Comparison of ENCODE assay signal across 15 cellular contexts in genomic region chr3:138344754-138345153, GRCh38. TPM values are rescaled to one million over a fixed set of nuclear protein-coding genes. Genes with fewer than 3 reads are reported as not detected.
DNase-seq lines count a peak whose midpoint lies in the region; ATAC-seq, FAIRE-seq and TF ChIP-seq lines count a peak whose summit lies in the region.
"Had no signal": no experiment of that assay in that cellular context is flagged by ENCODE, and none has a peak within 500 bp of the region (broad histone marks: within the 10 kb centered on the region; RNA-seq: fewer than 3 reads in every experiment).

No MANE protein-coding gene starts in this region.

- H3K9me3 ChIP-seq in H1 (ENCODE audit: insufficient read depth in 2 of 2, low read depth in 1 of 2, low read length in 1 of 2) (no peaks in the 10 kb centered on the region), thyroid gland (no peaks in the 10 kb centered on the region)
- H3K9me3 ChIP-seq: HAP-1 had no signal

- no peak overlapping the region for H2BK20ac ChIP-seq in H1 (ENCODE audit: low read length)

- 83% methylated on average over 1 of the region's 1 CpG; no CpG with 5 or more reads in 1 of the 2 experiments for WGBS in H1 (ENCODE audit: extremely low coverage in 1 of 2, insufficient coverage in 1 of 2, insufficient read length in 1 of 2, insufficient replicate concordance in 2 of 2, low coverage in 1 of 2, low lambda C conversion rate in 2 of 2, missing lambda C conversion rate in 1 of 2), 2 experiments
- 17% methylated on average over 1 of the region's 1 CpG; no CpG with 5 or more reads in 1 of the 2 donors for WGBS in thyroid gland, 2 donors

- DNase-seq in NCI-H2196 treated with DMSO at 0.1 percent for 48 hours (lab: John Stamatoyannopoulos, UW; ENCODE audit: unreplicated experiment) = peak; percentile 28
- no peak for DNase-seq in H1 (ENCODE audit: low read depth in 1 of 2, low spot score in 2 of 2)
- peak; percentile 73 for DNase-seq in mesenteric fat pad (ENCODE audit: low spot score)
- DNase-seq in thyroid gland = peak; percentile 74 to 76
- no peak for DNase-seq in EL
- DNase-seq in stimulated activated naive CD4-positive, alpha-beta T cell treated with Interleukin-2 at 50 U/mL for 16 hours (lab: John Stamatoyannopoulos, UW) = no peak
- DNase-seq: ACHN; CD4-positive, CD25-positive, alpha-beta regulatory T cell; DMS53; GOT3 had no signal

- H3K14ac ChIP-seq in H1 (ENCODE audit: insufficient read length) = no peak overlapping the region

- FAIRE-seq in H1 (lab: Jason Lieb, UNC) = no peak

- TF ChIP-seq CTCF in H1 (IDR thresholded peaks at IDR 0.05; ENCODE audit: control extremely low read depth in 1 of 3, insufficient read depth in 1 of 3, low read depth in 1 of 3, low read length in 3 of 3) (no peak), thyroid gland (IDR thresholded peaks at IDR 0.05) (no peak)

- no peak overlapping the region for H2AFZ ChIP-seq in H1 (ENCODE audit: low read length)

- no peaks in the 10 kb centered on the region for H3K79me2 ChIP-seq in H1 (ENCODE audit: control insufficient read depth in 1 of 2, insufficient read depth in 2 of 2, low read length in 2 of 2)

- peaks cover 2% of the 10 kb centered on the region; the same call in 1 of the 2 replicates for H3K23me2 ChIP-seq in H1 (ENCODE audit: low read depth, low read length)

- H4K5ac ChIP-seq in H1 (ENCODE audit: insufficient read length, low read depth, low read length) = no peak overlapping the region

- peak overlapping the region; percentile 52; the same call in 1 of the 2 replicates for H2BK5ac ChIP-seq in H1 (ENCODE audit: low read depth, low read length)

- H3K23ac ChIP-seq in H1 (ENCODE audit: insufficient read length) = no peak overlapping the region

- H3K36me3 ChIP-seq in H1 (ENCODE audit: control insufficient read depth in 2 of 4, insufficient read depth in 4 of 4, low read length in 3 of 4) = no peaks in the 10 kb centered on the region
- no peaks in the 10 kb centered on the region for H3K36me3 ChIP-seq in thyroid gland
- H3K36me3 ChIP-seq: BLaER1 treated with 17β-estradiol and CSF1 and Interleukin-3, amounts not matched to agents 10 nM and 100 nM; HAP-1 had no signal

- peaks cover 0 to 6% (median 4%) of the 10 kb centered on the region in 4 experiments; a peak in 3 of 7 replicates for H3K4me1 ChIP-seq in H1 (replicated peaks in 1 of 4; ENCODE audit: control insufficient read depth in 3 of 4, insufficient read depth in 4 of 4, low read length in 3 of 4)
- H3K4me1 ChIP-seq in thyroid gland = peaks cover 3 to 12% of the 10 kb centered on the region in 2 donors

- TF ChIP-seq EP300 in H1 (IDR thresholded peaks at IDR 0.05; ENCODE audit: borderline replicate concordance in 1 of 2, low read depth in 2 of 2, low read length in 2 of 2) = no peak

- no peak for TF ChIP-seq POLR2A in H1 (IDR thresholded peaks at IDR 0.05; ENCODE audit: control extremely low read depth in 1 of 2, low read depth in 2 of 2, low read length in 2 of 2)
- TF ChIP-seq POLR2A in thyroid gland (IDR thresholded peaks at IDR 0.05) = no peak

- CTCF ChIA-PET in H1 (lab: Charles Lee; ENCODE audit: partially characterized antibody) = interaction anchor here (0.6 to 8.5 kb wide), 8 partner anchors 8 to 1791 kb away, joined by 3 to 66 read pairs (median 4); no protein-coding TSS in a partner anchor

- no peaks in the 10 kb centered on the region for H4K20me1 ChIP-seq in H1 (replicated peaks in 1 of 2; ENCODE audit: control insufficient read depth in 1 of 2, insufficient read depth in 2 of 2, low read length in 2 of 2)
- H4K20me1 ChIP-seq: BLaER1 treated with 17β-estradiol and CSF1 and Interleukin-3, amounts not matched to agents 10 nM and 100 nM had no signal

- no peaks in the 10 kb centered on the region for H3K79me1 ChIP-seq in H1 (ENCODE audit: low read depth, low read length)

- H2BK15ac ChIP-seq in H1 (ENCODE audit: low read length) = no peak overlapping the region

- H3K18ac ChIP-seq in H1 (ENCODE audit: extremely low read depth, low read length) = no peak overlapping the region

- no peak overlapping the region for H4K8ac ChIP-seq in H1 (ENCODE audit: extremely low read depth, insufficient read depth, low read length)

- H3K4me3 ChIP-seq in H1 (ENCODE audit: extremely low read depth in 1 of 4, insufficient read depth in 2 of 4, low read depth in 3 of 4, low read length in 4 of 4) = no peak overlapping the region
- no peak overlapping the region for H3K4me3 ChIP-seq in thyroid gland (replicated peaks in 1 of 3)
- H3K4me3 ChIP-seq: BLaER1 treated with 17β-estradiol and CSF1 and Interleukin-3, amounts not matched to agents 10 nM and 100 nM; HAP-1 had no signal

- H3K27me3 ChIP-seq in H1 (replicated peaks in 1 of 4; ENCODE audit: control insufficient read depth in 3 of 4, extremely low read depth in 1 of 4, insufficient read depth in 3 of 4, low read length in 3 of 4) (peaks cover 0 to 13% (median 4%) of the 10 kb centered on the region in 4 experiments; a peak in 3 of 7 replicates), thyroid gland (no peaks in the 10 kb centered on the region)

- no peak overlapping the region for H3K4me2 ChIP-seq in H1 (ENCODE audit: insufficient read depth in 1 of 2, low read depth in 2 of 2, low read length in 2 of 2)
- H3K4me2 ChIP-seq: BLaER1 treated with 17β-estradiol and CSF1 and Interleukin-3, amounts not matched to agents 10 nM and 100 nM had no signal

- POLR2A ChIA-PET in H1 (lab: Charles Lee; ENCODE audit: partially characterized antibody) = interaction anchor here (1.2 kb wide), 1 partner anchor 56 kb away, joined by 3 read pairs; no protein-coding TSS in a partner anchor

- ATAC-seq in HG03520 (IDR thresholded peaks at IDR 0.05; ENCODE audit: unreplicated experiment) = no peak

- H3K27ac ChIP-seq in H1 (ENCODE audit: low read depth, low read length) (no peak overlapping the region), thyroid gland (peak overlapping the region; percentile 34 to 54 (median 43))
- H3K27ac ChIP-seq: BLaER1 treated with 17β-estradiol and CSF1 and Interleukin-3, amounts not matched to agents 10 nM and 100 nM had no signal

- H3K9ac ChIP-seq in H1 (replicated peaks in 1 of 4; ENCODE audit: extremely low read depth in 1 of 4, low read depth in 3 of 4, low read length in 3 of 4) = no peak overlapping the region
- H3K9ac ChIP-seq: BLaER1 treated with 17β-estradiol and CSF1 and Interleukin-3, amounts not matched to agents 10 nM and 100 nM had no signal

- H2BK12ac ChIP-seq in H1 (ENCODE audit: low read depth, low read length) = no peak overlapping the region

- no peak for TF ChIP-seq RAD21 in H1 (IDR thresholded peaks at IDR 0.05 in 1 of 2, conservative IDR thresholded peaks at IDR 0.05 in 1 of 2; ENCODE audit: low read depth in 2 of 2, low read length in 2 of 2)

- H2AK5ac ChIP-seq in H1 (ENCODE audit: low read depth, low read length) = no peak overlapping the region

- H2BK120ac ChIP-seq in H1 (replicated peaks; ENCODE audit: low read depth, low read length) = no peak overlapping the region

- no peak overlapping the region for H4K91ac ChIP-seq in H1 (replicated peaks; ENCODE audit: insufficient read length, low read length)

- intact Hi-C loops in thyroid gland (cut with DNase I) = no loop called here

- H3K56ac ChIP-seq in H1 (replicated peaks; ENCODE audit: insufficient read length, low read depth, low read length) = no peak overlapping the region

- no peak overlapping the region for H3K4ac ChIP-seq in H1 (replicated peaks; ENCODE audit: insufficient read length, low read depth, low read length)

RNA-seq across cellular contexts. Expression of gene MRAS, which starts 3.6 kb away (rescaled TPM):
- total RNA-seq in H1 (2021; fragmentation: NEBNext Ultra II Directional; extraction: Animal tissue kit (Norgen Biotek cat#: 25700)) = 15.6 and 16.2 TPM in 2 replicates
- 10.6 and 15.1 TPM in 2 replicates for polyA plus RNA-seq in H1 (2011; rRNA removed)
- 10.6 TPM for polyA plus RNA-seq in H1 (2011; cell fraction: cytosol; rRNA removed)
- 12.2 TPM for polyA plus RNA-seq in H1 (2011; cell fraction: nucleus; rRNA removed)
- polyA plus RNA-seq in H1 (2012, experiment 1 of 2) = 10.5 to 14.7 TPM (median 12.3 TPM) in 4 replicates
- 4.4 TPM for polyA plus RNA-seq in H1 (2012, experiment 2 of 2)
- polyA plus RNA-seq in H1 (2013, experiment 1 of 2) = 10.0 TPM
- polyA plus RNA-seq in H1 (2013, experiment 2 of 2) = 9.6 TPM
- 14.3 and 17.3 TPM in 2 replicates for polyA minus RNA-seq in H1 (2011; rRNA and poly(A)+ RNA removed)
- polyA minus RNA-seq in H1 (2011; cell fraction: cytosol; rRNA and poly(A)+ RNA removed) = 4.1 TPM
- polyA minus RNA-seq in H1 (2011; cell fraction: nucleus; rRNA and poly(A)+ RNA removed) = 9.0 TPM
- total RNA-seq in mesenteric fat pad = 232 TPM
- total RNA-seq in thyroid gland = 10 to 100 TPM; 55.8 to 92.4 (median 69.6) TPM
- total RNA-seq: CD4-positive, CD25-positive, alpha-beta regulatory T cell had no signal
- polyA plus RNA-seq: CD4-positive, CD25-positive, alpha-beta regulatory T cell had no signal

RNA-seq across cellular contexts. Expression of gene NME9, which starts 15.1 kb away (rescaled TPM):
- not detected in 2 replicates for total RNA-seq in H1 (2021; fragmentation: NEBNext Ultra II Directional; extraction: Animal tissue kit (Norgen Biotek cat#: 25700))
- polyA plus RNA-seq in H1 (2011; rRNA removed) = 0.11 TPM in 1 of 2 replicates, not detected in the other
- 0.35 TPM for polyA plus RNA-seq in H1 (2011; cell fraction: cytosol; rRNA removed)
- polyA plus RNA-seq in H1 (2011; cell fraction: nucleus; rRNA removed) = 0.74 TPM
- polyA plus RNA-seq in H1 (2012, experiment 1 of 2) = 0.23 to 0.76 TPM (median 0.30 TPM) in 4 replicates
- not detected for polyA plus RNA-seq in H1 (2012, experiment 2 of 2)
- 0.20 TPM for polyA plus RNA-seq in H1 (2013, experiment 1 of 2)
- 0.11 TPM for polyA plus RNA-seq in H1 (2013, experiment 2 of 2)
- polyA minus RNA-seq in H1 (2011; rRNA and poly(A)+ RNA removed) = 0.54 and 1.4 TPM in 2 replicates
- not detected for polyA minus RNA-seq in H1 (2011; cell fraction: cytosol; rRNA and poly(A)+ RNA removed)
- polyA minus RNA-seq in H1 (2011; cell fraction: nucleus; rRNA and poly(A)+ RNA removed) = 1.2 TPM
- total RNA-seq in mesenteric fat pad (not detected), thyroid gland (1 to 10 TPM in 3 of 4 donors, not detected in 1; 1.3 to 2.7 (median 2.6) TPM)
- total RNA-seq: A172; CD4-positive, CD25-positive, alpha-beta regulatory T cell; HT1080 had no signal

Comparison
In these comparisons a context has a peak if more than half of its experiments do, and no peak if none do; other contexts are left out.
1. DNase-seq: peak in NCI-H2196 treated with DMSO at 0.1 percent for 48 hours (single experiment), mesenteric fat pad (single experiment) and thyroid gland (2 of 2); none in H1 (0 of 2), EL (single experiment) and stimulated activated naive CD4-positive, alpha-beta T cell treated with Interleukin-2 at 50 U/mL for 16 hours (single experiment).